In the genomic region with DNA sequence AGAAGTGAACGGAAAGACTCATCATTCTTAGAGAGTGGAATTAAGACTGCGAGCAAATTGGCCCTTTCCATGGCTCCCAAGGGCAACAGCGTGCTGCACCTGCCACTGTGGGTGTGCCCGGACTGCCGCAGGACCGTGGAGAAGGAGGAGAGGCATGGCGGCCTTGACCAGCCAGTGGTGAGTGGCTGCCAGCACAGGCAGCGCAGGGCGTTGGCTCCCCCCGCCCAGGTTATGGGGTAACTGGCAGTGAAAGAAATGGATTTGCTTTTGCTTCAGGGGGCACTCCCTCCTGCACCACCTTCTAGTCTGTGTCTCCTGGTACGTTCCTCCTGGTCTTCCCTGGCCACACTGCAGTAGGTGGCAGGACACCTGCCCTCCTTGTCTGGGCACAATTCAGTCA, we compare ENCODE assay signal across 18 cellular contexts. TPM values are rescaled to one million over a fixed set of nuclear protein-coding genes. Genes with fewer than 3 reads are reported as not detected.
DNase-seq lines count a peak whose midpoint lies in the region; ATAC-seq, FAIRE-seq and TF ChIP-seq lines count a peak whose summit lies in the region.
"Had no signal": no experiment of that assay in that cellular context is flagged by ENCODE, and none has a peak within 500 bp of the region (broad histone marks: within the 10 kb centered on the region; RNA-seq: fewer than 3 reads in every experiment).

No MANE protein-coding gene starts in this region.

- H3K79me2 ChIP-seq in astrocyte (ENCODE audit: insufficient read depth, low read length): peaks cover 97% of the 10 kb centered on the region

- peaks cover 84% of the 10 kb centered on the region for H3K4me1 Mint-ChIP-seq in CD4-positive, alpha-beta T cell (ENCODE audit: low read depth)
- H3K4me1 Mint-ChIP-seq in astrocyte (ENCODE audit: low read depth, unreplicated experiment): peaks cover 61% of the 10 kb centered on the region
- H3K4me1 Mint-ChIP-seq in activated CD4-positive, alpha-beta memory T cell treated with anti-CD3 and anti-CD28 coated beads for 36 hours (ENCODE audit: low read depth): peaks cover 62% of the 10 kb centered on the region

- H3K9me3 ChIP-seq in CD4-positive, alpha-beta T cell (ENCODE audit: control insufficient read depth, low read length): no peaks in the 10 kb centered on the region
- H3K9me3 ChIP-seq in astrocyte (ENCODE audit: insufficient read depth, low read depth, low read length): no peaks in the 10 kb centered on the region
- H3K9me3 ChIP-seq: SJCRH30, upper lobe of left lung had no signal

- no peak for ATAC-seq in CD4-positive, alpha-beta T cell (ENCODE audit: poor library complexity)
- ATAC-seq in GM19452 (IDR thresholded peaks at IDR 0.05; ENCODE audit: unreplicated experiment): no peak
- ATAC-seq: right cardiac atrium had no signal

- H3K36me3 ChIP-seq in H7 (replicated peaks; ENCODE audit: control insufficient read depth, insufficient read depth, low read length) (peaks cover 1% of the 10 kb centered on the region; the same call in 1 of the 2 replicates), astrocyte (ENCODE audit: insufficient read depth, low read length) (no peaks in the 10 kb centered on the region)

- no peak overlapping the region for H2AFZ ChIP-seq in astrocyte (ENCODE audit: low read depth, low read length)
- H2AFZ ChIP-seq: GM23248 had no signal

- no peak overlapping the region for H3K27ac ChIP-seq in CD4-positive, alpha-beta T cell (ENCODE audit: low read depth, low read length)
- no peak overlapping the region for H3K27ac ChIP-seq in astrocyte (ENCODE audit: low read depth, low read length)
- H3K27ac ChIP-seq: GM23248, SJCRH30, upper lobe of left lung had no signal

- no peak overlapping the region for H3K4me2 ChIP-seq in astrocyte (ENCODE audit: low read length)

- no peaks in the 10 kb centered on the region for H3K27me3 Mint-ChIP-seq in CD4-positive, alpha-beta T cell
- H3K27me3 Mint-ChIP-seq in astrocyte (ENCODE audit: low read depth, unreplicated experiment): no peaks in the 10 kb centered on the region
- H3K27me3 Mint-ChIP-seq in activated CD4-positive, alpha-beta memory T cell treated with anti-CD3 and anti-CD28 coated beads for 36 hours: no peaks in the 10 kb centered on the region
- H3K27me3 Mint-ChIP-seq: central memory CD8-positive, alpha-beta T cell had no signal

- H3K9ac ChIP-seq in astrocyte (ENCODE audit: low read length): no peak overlapping the region
- H3K9ac ChIP-seq: GM23248 had no signal

- no peak for DNase-seq in CD4-positive, alpha-beta T cell
- DNase-seq in H7: peak; percentile 26
- no peak for DNase-seq in astrocyte (ENCODE audit: low read depth)
- DNase-seq in myocyte (ENCODE audit: low read depth): peak; percentile 43
- no peak for DNase-seq in NCI-H2171 treated with DMSO at 0.1 percent for 48 hours (lab: John Stamatoyannopoulos, UW)
- no peak for DNase-seq in activated naive CD4-positive, alpha-beta T cell treated with Interleukin-2 at 50 U/mL for 16 hours
- no peak for DNase-seq in activated CD4-positive, alpha-beta memory T cell treated with anti-CD3 and anti-CD28 coated beads for 36 hours
- DNase-seq: activated effector memory CD4-positive, alpha-beta T cell treated with anti-CD3 and anti-CD28 coated beads, Interleukin-2, amount 50 U/mL, for 16 hours; effector memory CD4-positive, alpha-beta T cell; EL; NCI-H2227 treated with DMSO at 0.1 percent for 48 hours; right cardiac atrium; SJCRH30; stimulated activated naive CD4-positive, alpha-beta T cell had no signal

- H3K4me3 ChIP-seq in H7 (ENCODE audit: insufficient read depth, low read depth, low read length) (no peak overlapping the region), astrocyte (ENCODE audit: insufficient read depth, low read depth, low read length) (no peak overlapping the region)
- H3K4me3 ChIP-seq: GM23248, SJCRH30, upper lobe of left lung had no signal

- no peak for FAIRE-seq in astrocyte (lab: Jason Lieb, UNC)

- POLR2A ChIA-PET in CD4-positive, alpha-beta T cell (lab: Charles Lee): no interaction called here
- POLR2A ChIA-PET in activated CD4-positive, alpha-beta memory T cell treated with anti-CD3 and anti-CD28 coated beads for 36 hours (lab: Charles Lee): no interaction called here

- H3K27ac Mint-ChIP-seq in CD4-positive, alpha-beta T cell: peak overlapping the region; percentile 38
- peak overlapping the region; percentile 47 for H3K27ac Mint-ChIP-seq in astrocyte (ENCODE audit: unreplicated experiment)
- no peak overlapping the region for H3K27ac Mint-ChIP-seq in activated CD4-positive, alpha-beta memory T cell treated with anti-CD3 and anti-CD28 coated beads for 36 hours

- H3K4me1 ChIP-seq in astrocyte (ENCODE audit: insufficient read depth, low read length): peaks cover 6% of the 10 kb centered on the region
- H3K4me1 ChIP-seq: SJCRH30 had no signal

- no peaks in the 10 kb centered on the region for H3K9me3 Mint-ChIP-seq in CD4-positive, alpha-beta T cell
- H3K9me3 Mint-ChIP-seq in astrocyte (ENCODE audit: unreplicated experiment): no peaks in the 10 kb centered on the region
- H3K9me3 Mint-ChIP-seq in activated CD4-positive, alpha-beta memory T cell treated with anti-CD3 and anti-CD28 coated beads for 36 hours: no peaks in the 10 kb centered on the region
- H3K9me3 Mint-ChIP-seq: central memory CD8-positive, alpha-beta T cell had no signal

- no peaks in the 10 kb centered on the region for H3K27me3 ChIP-seq in CD4-positive, alpha-beta T cell (ENCODE audit: control insufficient read depth, insufficient read depth, low read length)
- H3K27me3 ChIP-seq in H7 (ENCODE audit: control insufficient read depth, insufficient read depth, low read length): no peaks in the 10 kb centered on the region
- no peaks in the 10 kb centered on the region for H3K27me3 ChIP-seq in astrocyte (ENCODE audit: insufficient read depth, low read length)
- H3K27me3 ChIP-seq: SJCRH30, upper lobe of left lung had no signal

- CTCF ChIA-PET in CD4-positive, alpha-beta T cell (lab: Charles Lee): no interaction called here
- CTCF ChIA-PET in activated CD4-positive, alpha-beta memory T cell treated with anti-CD3 and anti-CD28 coated beads for 36 hours (lab: Charles Lee): no interaction called here

- intact Hi-C loops in CD4-positive, alpha-beta T cell (cut with DNase I, micrococcal nuclease): no loop called here
- intact Hi-C loops in activated CD4-positive, alpha-beta memory T cell treated with anti-CD3 and anti-CD28 coated beads for 36 hours (cut with micrococcal nuclease): no loop called here

- H3K4me3 Mint-ChIP-seq in CD4-positive, alpha-beta T cell: no peak overlapping the region
- no peak overlapping the region for H3K4me3 Mint-ChIP-seq in astrocyte (ENCODE audit: unreplicated experiment)
- H3K4me3 Mint-ChIP-seq in activated CD4-positive, alpha-beta memory T cell treated with anti-CD3 and anti-CD28 coated beads for 36 hours: no peak overlapping the region
- H3K4me3 Mint-ChIP-seq: central memory CD8-positive, alpha-beta T cell had no signal

- TF ChIP-seq CTCF in CD4-positive, alpha-beta T cell (IDR thresholded peaks at IDR 0.05): no peak
- no peak for TF ChIP-seq CTCF in astrocyte (IDR thresholded peaks at IDR 0.05; ENCODE audit: insufficient read depth, low read depth, low read length)

- peaks cover 44% of the 10 kb centered on the region for H3K36me3 Mint-ChIP-seq in CD4-positive, alpha-beta T cell (ENCODE audit: low read depth)
- H3K36me3 Mint-ChIP-seq in astrocyte (ENCODE audit: low read depth, unreplicated experiment): peaks cover 12% of the 10 kb centered on the region
- peaks cover 9% of the 10 kb centered on the region for H3K36me3 Mint-ChIP-seq in activated CD4-positive, alpha-beta memory T cell treated with anti-CD3 and anti-CD28 coated beads for 36 hours

- peaks cover 97% of the 10 kb centered on the region for H4K20me1 ChIP-seq in astrocyte (ENCODE audit: insufficient read depth, low read length)

RNA-seq across cellular contexts. Expression of gene FAM193A, which starts 59.7 kb away (rescaled TPM):
- 10 to 100 TPM; 28.4 to 30.0 TPM for total RNA-seq in CD4-positive, alpha-beta T cell
- 13.3 and 16.3 TPM in 2 replicates for total RNA-seq in H7 (2014; rRNA removed; shearing (Covaris generic))
- total RNA-seq in astrocyte: 27.1 and 28.8 TPM in 2 replicates
- 13.9 and 15.2 TPM in 2 replicates for total RNA-seq in myocyte
- polyA plus RNA-seq in myocyte (2012): 12.9 TPM
- 10 to 100 TPM; 21.7 to 22.6 TPM for total RNA-seq in activated CD4-positive, alpha-beta memory T cell treated with anti-CD3 and anti-CD28 coated beads for 36 hours

Comparison
In these comparisons a context has a peak if more than half of its experiments do, and no peak if none do; other contexts are left out.
1. DNase-seq: peak in H7 (single experiment) and myocyte (single experiment); none in CD4-positive, alpha-beta T cell (0 of 10), astrocyte (single experiment), NCI-H2171 treated with DMSO at 0.1 percent for 48 hours (single experiment), activated naive CD4-positive, alpha-beta T cell treated with Interleukin-2 at 50 U/mL for 16 hours (single experiment) and activated CD4-positive, alpha-beta memory T cell treated with anti-CD3 and anti-CD28 coated beads for 36 hours (single experiment).